1 cellular context compared by ENCODE assay signal in the genomic region with DNA sequence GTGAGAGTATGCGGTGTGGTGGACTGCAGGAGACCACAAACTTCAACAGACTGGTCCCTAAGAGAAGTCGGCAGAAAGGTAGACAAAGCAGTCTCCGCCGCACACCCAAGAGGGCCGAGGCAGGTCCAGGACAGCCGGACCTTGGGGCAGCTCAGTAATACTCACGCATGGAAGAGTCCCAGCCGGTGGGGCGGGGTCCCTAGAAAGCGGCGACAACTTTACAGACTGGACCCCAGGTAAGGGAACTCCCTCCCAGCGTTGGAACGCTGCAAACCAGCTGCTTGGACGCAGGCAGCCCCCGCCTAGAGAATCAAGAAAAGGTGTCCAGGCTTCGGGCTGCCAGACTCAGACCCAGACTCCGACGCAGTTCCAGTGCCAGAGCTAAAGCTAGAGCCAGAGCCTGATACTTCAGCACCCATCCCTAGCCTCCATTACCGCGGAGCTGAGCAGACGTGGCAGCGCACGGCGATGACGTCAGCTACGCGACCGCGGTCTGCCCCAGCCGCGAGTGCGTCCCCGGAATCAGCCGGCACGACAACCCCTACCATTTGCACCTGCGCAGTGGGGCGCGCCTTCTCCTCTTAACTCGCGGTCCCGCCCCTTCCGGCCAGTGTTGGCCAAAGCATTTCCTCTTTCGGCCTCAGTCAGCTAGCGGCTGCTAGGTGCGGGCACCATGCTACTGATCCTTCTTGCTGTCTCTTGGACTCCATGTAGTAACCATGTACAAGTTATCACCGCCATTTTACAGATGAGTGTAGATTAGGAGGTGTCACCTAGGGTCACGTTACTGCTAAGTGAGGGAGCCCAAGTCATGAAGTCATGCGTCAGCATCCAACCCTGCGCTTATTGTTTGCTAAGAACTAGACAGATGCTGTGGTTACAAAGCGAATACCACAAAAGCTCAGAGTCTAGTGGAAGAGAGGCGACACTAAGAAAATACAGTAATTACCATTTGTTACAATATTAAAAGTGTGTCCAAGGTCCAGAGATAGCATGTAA.
TF ChIP-seq lines count a peak whose summit lies in the region.

A gene with protein sequence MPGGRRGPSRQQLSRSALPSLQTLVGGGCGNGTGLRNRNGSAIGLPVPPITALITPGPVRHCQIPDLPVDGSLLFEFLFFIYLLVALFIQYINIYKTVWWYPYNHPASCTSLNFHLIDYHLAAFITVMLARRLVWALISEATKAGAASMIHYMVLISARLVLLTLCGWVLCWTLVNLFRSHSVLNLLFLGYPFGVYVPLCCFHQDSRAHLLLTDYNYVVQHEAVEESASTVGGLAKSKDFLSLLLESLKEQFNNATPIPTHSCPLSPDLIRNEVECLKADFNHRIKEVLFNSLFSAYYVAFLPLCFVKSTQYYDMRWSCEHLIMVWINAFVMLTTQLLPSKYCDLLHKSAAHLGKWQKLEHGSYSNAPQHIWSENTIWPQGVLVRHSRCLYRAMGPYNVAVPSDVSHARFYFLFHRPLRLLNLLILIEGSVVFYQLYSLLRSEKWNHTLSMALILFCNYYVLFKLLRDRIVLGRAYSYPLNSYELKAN (minus strand): TSS at position 445 of the 999 bp plus-strand sequence. CDS start 1,541 bp downstream, outside the sequence.

TF ChIP-seq in K562, 482 proteins besides CTCF, POLR2A, EP300 and RAD21 (continued from another document and continues in another):
- TF ChIP-seq, protein P1, sequence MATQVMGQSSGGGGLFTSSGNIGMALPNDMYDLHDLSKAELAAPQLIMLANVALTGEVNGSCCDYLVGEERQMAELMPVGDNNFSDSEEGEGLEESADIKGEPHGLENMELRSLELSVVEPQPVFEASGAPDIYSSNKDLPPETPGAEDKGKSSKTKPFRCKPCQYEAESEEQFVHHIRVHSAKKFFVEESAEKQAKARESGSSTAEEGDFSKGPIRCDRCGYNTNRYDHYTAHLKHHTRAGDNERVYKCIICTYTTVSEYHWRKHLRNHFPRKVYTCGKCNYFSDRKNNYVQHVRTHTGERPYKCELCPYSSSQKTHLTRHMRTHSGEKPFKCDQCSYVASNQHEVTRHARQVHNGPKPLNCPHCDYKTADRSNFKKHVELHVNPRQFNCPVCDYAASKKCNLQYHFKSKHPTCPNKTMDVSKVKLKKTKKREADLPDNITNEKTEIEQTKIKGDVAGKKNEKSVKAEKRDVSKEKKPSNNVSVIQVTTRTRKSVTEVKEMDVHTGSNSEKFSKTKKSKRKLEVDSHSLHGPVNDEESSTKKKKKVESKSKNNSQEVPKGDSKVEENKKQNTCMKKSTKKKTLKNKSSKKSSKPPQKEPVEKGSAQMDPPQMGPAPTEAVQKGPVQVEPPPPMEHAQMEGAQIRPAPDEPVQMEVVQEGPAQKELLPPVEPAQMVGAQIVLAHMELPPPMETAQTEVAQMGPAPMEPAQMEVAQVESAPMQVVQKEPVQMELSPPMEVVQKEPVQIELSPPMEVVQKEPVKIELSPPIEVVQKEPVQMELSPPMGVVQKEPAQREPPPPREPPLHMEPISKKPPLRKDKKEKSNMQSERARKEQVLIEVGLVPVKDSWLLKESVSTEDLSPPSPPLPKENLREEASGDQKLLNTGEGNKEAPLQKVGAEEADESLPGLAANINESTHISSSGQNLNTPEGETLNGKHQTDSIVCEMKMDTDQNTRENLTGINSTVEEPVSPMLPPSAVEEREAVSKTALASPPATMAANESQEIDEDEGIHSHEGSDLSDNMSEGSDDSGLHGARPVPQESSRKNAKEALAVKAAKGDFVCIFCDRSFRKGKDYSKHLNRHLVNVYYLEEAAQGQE (CRISPR knock-in tag; IDR thresholded peaks at IDR 0.05; ENCODE audit: low read depth), result 0 out of 2 replicates have a peak, but pooled peaks have one; percentile 66
- TF ChIP-seq, protein P2, sequence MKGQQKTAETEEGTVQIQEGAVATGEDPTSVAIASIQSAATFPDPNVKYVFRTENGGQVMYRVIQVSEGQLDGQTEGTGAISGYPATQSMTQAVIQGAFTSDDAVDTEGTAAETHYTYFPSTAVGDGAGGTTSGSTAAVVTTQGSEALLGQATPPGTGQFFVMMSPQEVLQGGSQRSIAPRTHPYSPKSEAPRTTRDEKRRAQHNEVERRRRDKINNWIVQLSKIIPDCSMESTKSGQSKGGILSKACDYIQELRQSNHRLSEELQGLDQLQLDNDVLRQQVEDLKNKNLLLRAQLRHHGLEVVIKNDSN (CRISPR knock-in tag; IDR thresholded peaks at IDR 0.05), result peak; percentile 19; the same call in 1 of the 2 replicates
- TF ChIP-seq NR2C2 (CRISPR knock-in tag; IDR thresholded peaks at IDR 0.05) (peak; percentile 45; the same call in 1 of the 2 replicates), NR2C2 (tag; IDR thresholded peaks at IDR 0.05) (peak; percentile 84), SUPT5H (IDR thresholded peaks at IDR 0.05) (peak; percentile 94), MTA3 (IDR thresholded peaks at IDR 0.05; ENCODE audit: borderline replicate concordance) (peak; percentile 77), EHMT2 (IDR thresholded peaks at IDR 0.05) (peak; percentile 77), TAF1 (IDR thresholded peaks at IDR 0.05; ENCODE audit: control insufficient read depth, extremely low read depth, insufficient read depth, low read length, severe bottlenecking) (peak; percentile 94), ETV5 (CRISPR knock-in tag; IDR thresholded peaks at IDR 0.05; ENCODE audit: low read depth) (peak; percentile 89), CXXC5 (CRISPR knock-in tag; IDR thresholded peaks at IDR 0.05) (peak; percentile 80), CSDE1 (IDR thresholded peaks at IDR 0.05) (peak in 1 of 2 experiments; percentile 60; a peak in 2 of 4 replicates), PHF20 (IDR thresholded peaks at IDR 0.05; ENCODE audit: partially characterized antibody) (peak; percentile 93), ZNF586 (CRISPR knock-in tag; conservative IDR thresholded peaks at IDR 0.05) (no peak), DPF2 (IDR thresholded peaks at IDR 0.05) (no peak; the same call in none of the 2 replicates), GABPA (tag; conservative IDR thresholded peaks at IDR 0.05; ENCODE audit: low read depth) (peak; percentile 91), SPI1 (IDR thresholded peaks at IDR 0.05; ENCODE audit: borderline replicate concordance, low read depth, low read length) (peak; percentile 97), SRF (CRISPR knock-in tag; IDR thresholded peaks at IDR 0.05) (0 out of 4 replicates have a peak, but pooled peaks of 1 of the 2 experiments have one; percentile 52), FOSL1 (tag; conservative IDR thresholded peaks at IDR 0.05) (peak; percentile 57), ZNF316 (IDR thresholded peaks at IDR 0.05) (peak; percentile 35; the same call in 1 of the 2 replicates), PTTG1 (tag; IDR thresholded peaks at IDR 0.05; ENCODE audit: low read depth) (no peak), TFAM (CRISPR knock-in tag; conservative IDR thresholded peaks at IDR 0.05) (no peak), JUNB (CRISPR knock-in tag; conservative IDR thresholded peaks at IDR 0.05) (peak; percentile 80; the same call in 1 of the 2 replicates), ZNF57 (CRISPR knock-in tag; IDR thresholded peaks at IDR 0.05) (no peak), KLF6 (CRISPR knock-in tag; IDR thresholded peaks at IDR 0.05; ENCODE audit: borderline replicate concordance) (no peak), SMAD1 (IDR thresholded peaks at IDR 0.05; ENCODE audit: low read depth, low read length, partially characterized antibody) (peak; percentile 74), HMGN3 (IDR thresholded peaks at IDR 0.05; ENCODE audit: borderline replicate concordance, extremely low read depth, insufficient read length, low read depth, low read length) (peak; percentile 71), TCF7 (IDR thresholded peaks at IDR 0.05; ENCODE audit: borderline replicate concordance) (0 out of 2 replicates have a peak, but pooled peaks have one; percentile 35), TBP (optimal IDR thresholded peaks at IDR 0.05; ENCODE audit: low read depth, low read length) (peak; percentile 90), NBN (IDR thresholded peaks at IDR 0.05; ENCODE audit: low read depth) (0 out of 2 replicates have a peak, but pooled peaks have one; percentile 35), ARID2 (IDR thresholded peaks at IDR 0.05) (no peak), CEBPB (tag; IDR thresholded peaks at IDR 0.05) (no peak), SMAD4 (CRISPR knock-in tag; conservative IDR thresholded peaks at IDR 0.05) (0 out of 2 replicates have a peak, but pooled peaks have one; percentile 31), KDM5B (IDR thresholded peaks at IDR 0.05; ENCODE audit: insufficient replicate concordance, low read depth, low read length) (peak; percentile 90), U2AF2 (optimal IDR thresholded peaks at IDR 0.05; ENCODE audit: low read depth, low read length) (no peak), TOE1 (IDR thresholded peaks at IDR 0.05; ENCODE audit: borderline replicate concordance) (no peak), TOE1 (CRISPR knock-in tag; IDR thresholded peaks at IDR 0.05; ENCODE audit: borderline replicate concordance, low read depth) (peak; percentile 78; the same call in 1 of the 2 replicates), ZNF77 (CRISPR knock-in tag; IDR thresholded peaks at IDR 0.05) (no peak), SIN3A (IDR thresholded peaks at IDR 0.05; ENCODE audit: borderline replicate concordance in 2 of 2, control insufficient read depth in 1 of 2, low read depth in 2 of 2, low read length in 2 of 2) (peak; percentile 67 to 88; a peak in 3 of 4 replicates), NR2C1 (IDR thresholded peaks at IDR 0.05) (peak; percentile 51; the same call in 1 of the 2 replicates), NR2C1 (tag; IDR thresholded peaks at IDR 0.05) (0 out of 2 replicates have a peak, but pooled peaks have one; percentile 37), MYC (IDR thresholded peaks at IDR 0.05; ENCODE audit: low read depth, low read length) (peak; percentile 86), MYC (CRISPR knock-in tag; IDR thresholded peaks at IDR 0.05; ENCODE audit: borderline replicate concordance, low read depth) (no peak), BACH1 (tag; IDR thresholded peaks at IDR 0.05) (no peak), ATF1 (CRISPR knock-in tag; IDR thresholded peaks at IDR 0.05) (peak; percentile 96), ATF1 (tag; IDR thresholded peaks at IDR 0.05) (peak; percentile 99), HSF4 (CRISPR knock-in tag; IDR thresholded peaks at IDR 0.05; ENCODE audit: borderline replicate concordance) (no peak), SMARCA5 (IDR thresholded peaks at IDR 0.05) (no peak), YY1 (IDR thresholded peaks at IDR 0.05; ENCODE audit: borderline replicate concordance in 1 of 3, control insufficient read depth in 1 of 3, extremely low read depth in 1 of 3, insufficient read depth in 3 of 3, insufficient read length in 1 of 3, insufficient replicate concordance in 2 of 3, low read depth in 1 of 3, low read length in 2 of 3) (peak; percentile 58 to 92 (median 87)), ZBTB1 (CRISPR knock-in tag; IDR thresholded peaks at IDR 0.05; ENCODE audit: borderline replicate concordance, low read depth) (no peak), SAP30 (IDR thresholded peaks at IDR 0.05; ENCODE audit: borderline replicate concordance, insufficient read depth, low read depth, low read length, poor library complexity, severe bottlenecking) (no peak), FOXK2 (conservative IDR thresholded peaks at IDR 0.05 in 1 of 2, IDR thresholded peaks at IDR 0.05 in 1 of 2; ENCODE audit: low read depth in 2 of 2) (peak; percentile 55 to 57; a peak in 3 of 4 replicates), NCOA2 (IDR thresholded peaks at IDR 0.05; ENCODE audit: partially characterized antibody in 2 of 2) (peak in 1 of 2 experiments; percentile 56), CREM (IDR thresholded peaks at IDR 0.05; ENCODE audit: low read depth) (peak; percentile 100)
- TF ChIP-seq, protein P3, sequence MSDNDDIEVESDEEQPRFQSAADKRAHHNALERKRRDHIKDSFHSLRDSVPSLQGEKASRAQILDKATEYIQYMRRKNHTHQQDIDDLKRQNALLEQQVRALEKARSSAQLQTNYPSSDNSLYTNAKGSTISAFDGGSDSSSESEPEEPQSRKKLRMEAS (CRISPR knock-in tag; IDR thresholded peaks at IDR 0.05), result peak; percentile 75
- TF ChIP-seq, protein P4, sequence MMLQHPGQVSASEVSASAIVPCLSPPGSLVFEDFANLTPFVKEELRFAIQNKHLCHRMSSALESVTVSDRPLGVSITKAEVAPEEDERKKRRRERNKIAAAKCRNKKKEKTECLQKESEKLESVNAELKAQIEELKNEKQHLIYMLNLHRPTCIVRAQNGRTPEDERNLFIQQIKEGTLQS (IDR thresholded peaks at IDR 0.05), result peak; percentile 97
- TF ChIP-seq, protein P4 (CRISPR knock-in tag; conservative IDR thresholded peaks at IDR 0.05), result peak; percentile 38; the same call in 1 of the 2 replicates
- TF ChIP-seq, protein P5, sequence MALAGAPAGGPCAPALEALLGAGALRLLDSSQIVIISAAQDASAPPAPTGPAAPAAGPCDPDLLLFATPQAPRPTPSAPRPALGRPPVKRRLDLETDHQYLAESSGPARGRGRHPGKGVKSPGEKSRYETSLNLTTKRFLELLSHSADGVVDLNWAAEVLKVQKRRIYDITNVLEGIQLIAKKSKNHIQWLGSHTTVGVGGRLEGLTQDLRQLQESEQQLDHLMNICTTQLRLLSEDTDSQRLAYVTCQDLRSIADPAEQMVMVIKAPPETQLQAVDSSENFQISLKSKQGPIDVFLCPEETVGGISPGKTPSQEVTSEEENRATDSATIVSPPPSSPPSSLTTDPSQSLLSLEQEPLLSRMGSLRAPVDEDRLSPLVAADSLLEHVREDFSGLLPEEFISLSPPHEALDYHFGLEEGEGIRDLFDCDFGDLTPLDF (CRISPR knock-in tag; IDR thresholded peaks at IDR 0.05), result 0 out of 2 replicates have a peak, but pooled peaks have one; percentile 44
- TF ChIP-seq, protein P6, sequence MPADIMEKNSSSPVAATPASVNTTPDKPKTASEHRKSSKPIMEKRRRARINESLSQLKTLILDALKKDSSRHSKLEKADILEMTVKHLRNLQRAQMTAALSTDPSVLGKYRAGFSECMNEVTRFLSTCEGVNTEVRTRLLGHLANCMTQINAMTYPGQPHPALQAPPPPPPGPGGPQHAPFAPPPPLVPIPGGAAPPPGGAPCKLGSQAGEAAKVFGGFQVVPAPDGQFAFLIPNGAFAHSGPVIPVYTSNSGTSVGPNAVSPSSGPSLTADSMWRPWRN (IDR thresholded peaks at IDR 0.05; ENCODE audit: low read depth), result no peak
- TF ChIP-seq, protein P7, sequence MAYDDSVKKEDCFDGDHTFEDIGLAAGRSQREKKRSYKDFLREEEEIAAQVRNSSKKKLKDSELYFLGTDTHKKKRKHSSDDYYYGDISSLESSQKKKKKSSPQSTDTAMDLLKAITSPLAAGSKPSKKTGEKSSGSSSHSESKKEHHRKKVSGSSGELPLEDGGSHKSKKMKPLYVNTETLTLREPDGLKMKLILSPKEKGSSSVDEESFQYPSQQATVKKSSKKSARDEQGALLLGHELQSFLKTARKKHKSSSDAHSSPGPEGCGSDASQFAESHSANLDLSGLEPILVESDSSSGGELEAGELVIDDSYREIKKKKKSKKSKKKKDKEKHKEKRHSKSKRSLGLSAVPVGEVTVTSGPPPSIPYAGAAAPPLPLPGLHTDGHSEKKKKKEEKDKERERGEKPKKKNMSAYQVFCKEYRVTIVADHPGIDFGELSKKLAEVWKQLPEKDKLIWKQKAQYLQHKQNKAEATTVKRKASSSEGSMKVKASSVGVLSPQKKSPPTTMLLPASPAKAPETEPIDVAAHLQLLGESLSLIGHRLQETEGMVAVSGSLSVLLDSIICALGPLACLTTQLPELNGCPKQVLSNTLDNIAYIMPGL (CRISPR knock-in tag; IDR thresholded peaks at IDR 0.05), result 0 out of 2 replicates have a peak, but pooled peaks have one; percentile 50
